Comparison of ENCODE assay signal across 8 cellular contexts in genomic region chr2:9656270-9656766, GRCh38. TPM values are rescaled to one million over a fixed set of nuclear protein-coding genes. Genes with fewer than 3 reads are reported as not detected.
DNase-seq lines count a peak whose midpoint lies in the region; ATAC-seq and TF ChIP-seq lines count a peak whose summit lies in the region.

No MANE protein-coding gene starts in this region.

- H3K9me3 ChIP-seq in tibial nerve: no peaks in the 10 kb centered on the region

- 75 to 84% methylated on average over 11 of the region's 11 CpGs for WGBS in tibial nerve, 2 donors

- TF ChIP-seq POLR2A in tibial nerve (IDR thresholded peaks at IDR 0.05): no peak

- TF ChIP-seq CTCF in AG09319 (IDR thresholded peaks at IDR 0.05; ENCODE audit: low read depth, low read length) (no peak), epithelial cell of esophagus (IDR thresholded peaks at IDR 0.05; ENCODE audit: insufficient read depth, low read depth, low read length, missing control alignments) (no peak), tibial nerve (IDR thresholded peaks at IDR 0.05) (no peak)

- ATAC-seq in GM19467 (IDR thresholded peaks at IDR 0.05; ENCODE audit: unreplicated experiment) (peak; percentile 83), HG03520 (IDR thresholded peaks at IDR 0.05; ENCODE audit: unreplicated experiment) (peak; percentile 85)

- no peak for TF ChIP-seq EP300 in tibial nerve (IDR thresholded peaks at IDR 0.05)

- no peak overlapping the region for H3K27ac ChIP-seq in tibial nerve

- peak; percentile 45 for DNase-seq in AG09319 (ENCODE audit: extremely low read depth, low read depth)
- DNase-seq in activated CD4-positive, alpha-beta T cell treated with anti-CD3 and anti-CD28 coated beads for 48 hours: peak; percentile 83
- peak; percentile 95 for DNase-seq in epithelial cell of esophagus (ENCODE audit: low read depth)
- DNase-seq in stimulated activated CD8-positive, alpha-beta memory T cell treated with anti-CD3 and anti-CD28 coated beads, Interleukin-12 subunit alpha, Interleukin-12 subunit beta, amount 100 ng/mL, for 1 hour (ENCODE audit: low read depth): peak; percentile 25
- no peak for DNase-seq in cerebellar nuclear complex (lab: John Stamatoyannopoulos, UW)
- DNase-seq in tibial nerve (ENCODE audit: low spot score in 2 of 2): no peak

- no peaks in the 10 kb centered on the region for H3K27me3 ChIP-seq in tibial nerve

- H3K36me3 ChIP-seq in tibial nerve: no peaks in the 10 kb centered on the region

- no peaks in the 10 kb centered on the region for H3K4me1 ChIP-seq in tibial nerve

- H3K4me3 ChIP-seq in epithelial cell of esophagus (ENCODE audit: low read length) (no peak overlapping the region), tibial nerve (no peak overlapping the region)

RNA-seq across cellular contexts. Expression of gene YWHAQ, which starts 25.5 kb away (rescaled TPM):
- total RNA-seq in tibial nerve: 100 to 1,000 TPM; 166 to 213 (median 185) TPM

Comparison
In these comparisons a context has a peak if more than half of its experiments do, and no peak if none do; other contexts are left out.
1. DNase-seq: peak in AG09319 (single experiment), activated CD4-positive, alpha-beta T cell treated with anti-CD3 and anti-CD28 coated beads for 48 hours (single experiment), epithelial cell of esophagus (single experiment) and stimulated activated CD8-positive, alpha-beta memory T cell treated with anti-CD3 and anti-CD28 coated beads, Interleukin-12 subunit alpha, Interleukin-12 subunit beta, amount 100 ng/mL, for 1 hour (single experiment); none in cerebellar nuclear complex (0 of 2) and tibial nerve (0 of 2).